Comparison of ENCODE assay signal across 22 cellular contexts in the genomic region with DNA sequence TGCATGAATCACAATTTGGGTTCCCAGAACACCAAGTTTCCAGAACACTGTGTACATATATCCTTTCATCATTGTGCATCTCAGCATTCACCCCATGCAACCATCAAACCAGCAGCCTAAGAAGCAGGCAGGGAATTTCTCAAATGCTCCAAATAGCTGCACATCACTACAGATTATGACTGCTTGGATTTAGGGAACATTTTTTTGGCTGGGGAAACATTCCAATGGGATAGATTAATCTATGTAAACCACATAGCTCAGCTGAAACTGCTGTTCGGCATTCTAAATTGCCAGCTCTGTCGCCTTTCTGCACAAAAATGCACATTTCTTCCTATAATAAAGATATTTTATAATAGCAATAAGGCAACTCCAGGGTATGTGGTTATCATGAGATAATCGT.
DNase-seq lines count a peak whose midpoint lies in the region; ATAC-seq and TF ChIP-seq lines count a peak whose summit lies in the region.
"Had no signal": no experiment of that assay in that cellular context is flagged by ENCODE, and none has a peak within 500 bp of the region (broad histone marks: within the 10 kb centered on the region; RNA-seq: fewer than 3 reads in every experiment).

No MANE protein-coding gene starts in this region.

- no peaks in the 10 kb centered on the region for H3K9me3 ChIP-seq in MM.1S (replicated peaks; ENCODE audit: insufficient read depth, low read length)
- H3K9me3 ChIP-seq: esophagus squamous epithelium, psoas muscle had no signal

- DNase-seq in DMS114 treated with DMSO at 0.1 percent for 48 hours (lab: John Stamatoyannopoulos, UW; ENCODE audit: unreplicated experiment), result peak; percentile 79
- peak; percentile 65 for DNase-seq in fibroblast of mammary gland (ENCODE audit: low read depth)
- DNase-seq in retinal pigment epithelial cell (ENCODE audit: low read depth), result peak; percentile 72
- DNase-seq in MM.1S, result no peak
- no peak for DNase-seq in foreskin keratinocyte
- no peak for DNase-seq in activated T-cell treated with anti-CD3 and anti-CD28 coated beads, Interleukin-2, amount 50 U/mL, for 24 hours
- DNase-seq: activated CD4-positive, alpha-beta T cell treated with anti-CD3 and anti-CD28 coated beads, Interleukin-2, amount 50 U/mL, for 1 hour; activated CD8-positive, alpha-beta memory T cell treated with anti-CD3 and anti-CD28 coated beads, Interleukin-2, amount 50 U/mL, for 4 hours; activated effector memory CD4-positive, alpha-beta T cell treated with Interleukin-2 at 50 U/mL for 16 hours; COR-L47; effector memory CD8-positive, alpha-beta T cell; esophagus squamous epithelium; kidney; NCI-H1436 treated with DMSO at 0.1 percent for 48 hours; nephron progenitor cell; psoas muscle; spleen; T-cell had no signal

- peaks cover 3% of the 10 kb centered on the region for H3K9me3 Mint-ChIP-seq in activated T-cell treated with anti-CD3 and anti-CD28 coated beads, Interleukin-2, amount 50 U/mL, for 24 hours
- H3K9me3 Mint-ChIP-seq: central memory CD8-positive, alpha-beta T cell; nephron progenitor cell had no signal

- H3K27me3 ChIP-seq in MM.1S (replicated peaks; ENCODE audit: insufficient read depth, low read length) (no peaks in the 10 kb centered on the region), foreskin keratinocyte (no peaks in the 10 kb centered on the region)
- H3K27me3 ChIP-seq: esophagus squamous epithelium, spleen had no signal

- H3K36me3 ChIP-seq in MM.1S (replicated peaks; ENCODE audit: insufficient read depth, low read length), result no peaks in the 10 kb centered on the region
- H3K36me3 ChIP-seq: esophagus squamous epithelium, spleen had no signal

- H3K27ac Mint-ChIP-seq in activated T-cell treated with anti-CD3 and anti-CD28 coated beads, Interleukin-2, amount 50 U/mL, for 24 hours, result no peak overlapping the region
- H3K27ac Mint-ChIP-seq: effector memory CD8-positive, alpha-beta T cell; nephron progenitor cell; T-cell had no signal

- TF ChIP-seq CTCF in fibroblast of mammary gland (conservative IDR thresholded peaks at IDR 0.05; ENCODE audit: control insufficient read depth, insufficient read depth, low read depth, low read length) (no peak), retinal pigment epithelial cell (conservative IDR thresholded peaks at IDR 0.05; ENCODE audit: low read depth, low read length) (no peak), MM.1S (IDR thresholded peaks at IDR 0.05; ENCODE audit: low read length) (no peak), foreskin keratinocyte (conservative IDR thresholded peaks at IDR 0.05) (no peak)

- H3K4me2 ChIP-seq in MM.1S (ENCODE audit: low read depth, low read length), result no peak overlapping the region

- no peak overlapping the region for H2AFZ ChIP-seq in MM.1S (ENCODE audit: low read length)

- H3K9ac ChIP-seq in MM.1S (ENCODE audit: low read length), result no peak overlapping the region

- H3K4me3 ChIP-seq in fibroblast of mammary gland (ENCODE audit: control insufficient read depth, low read depth, low read length), result no peak overlapping the region
- no peak overlapping the region for H3K4me3 ChIP-seq in retinal pigment epithelial cell (ENCODE audit: low read length)
- no peak overlapping the region for H3K4me3 ChIP-seq in MM.1S (ENCODE audit: low read length)
- H3K4me3 ChIP-seq: esophagus squamous epithelium, psoas muscle, spleen had no signal

- H4K20me1 ChIP-seq in MM.1S (ENCODE audit: insufficient read depth, low read length), result no peaks in the 10 kb centered on the region

- peak; percentile 92 for ATAC-seq in SK-N-SH treated with all-trans-retinoic acid at 6 μM for 48 hours
- no peak for ATAC-seq in GM19351 (IDR thresholded peaks at IDR 0.05; ENCODE audit: unreplicated experiment)
- ATAC-seq in foreskin keratinocyte, result no peak
- ATAC-seq: effector memory CD8-positive, alpha-beta T cell; psoas muscle; Right ventricle myocardium inferior; T-cell had no signal

- H3K36me3 Mint-ChIP-seq in activated T-cell treated with anti-CD3 and anti-CD28 coated beads, Interleukin-2, amount 50 U/mL, for 24 hours (ENCODE audit: low read depth), result no peaks in the 10 kb centered on the region
- H3K36me3 Mint-ChIP-seq: T-cell had no signal

- H3F3A ChIP-seq in MM.1S (ENCODE audit: insufficient read depth, low read length), result no peaks in the 10 kb centered on the region

- H3K9me2 ChIP-seq in MM.1S (replicated peaks; ENCODE audit: insufficient read depth, low read length), result no peaks in the 10 kb centered on the region

- H3K4me1 Mint-ChIP-seq in activated T-cell treated with anti-CD3 and anti-CD28 coated beads, Interleukin-2, amount 50 U/mL, for 24 hours (ENCODE audit: low read depth), result no peaks in the 10 kb centered on the region
- H3K4me1 Mint-ChIP-seq: central memory CD8-positive, alpha-beta T cell; T-cell had no signal

- H3K79me2 ChIP-seq in MM.1S (ENCODE audit: low read length), result no peaks in the 10 kb centered on the region

- no peak overlapping the region for H3K4me3 Mint-ChIP-seq in activated T-cell treated with anti-CD3 and anti-CD28 coated beads, Interleukin-2, amount 50 U/mL, for 24 hours
- H3K4me3 Mint-ChIP-seq: central memory CD8-positive, alpha-beta T cell; effector memory CD8-positive, alpha-beta T cell; nephron progenitor cell; T-cell had no signal

- H3K27ac ChIP-seq in MM.1S (ENCODE audit: low read length), result no peak overlapping the region
- no peak overlapping the region for H3K27ac ChIP-seq in foreskin keratinocyte
- H3K27ac ChIP-seq: esophagus squamous epithelium, psoas muscle, spleen had no signal

- H3K4me1 ChIP-seq in MM.1S (ENCODE audit: low read length) (no peaks in the 10 kb centered on the region), foreskin keratinocyte (peaks cover 4% of the 10 kb centered on the region)
- H3K4me1 ChIP-seq: esophagus squamous epithelium, psoas muscle, spleen had no signal

- no peaks in the 10 kb centered on the region for H3K27me3 Mint-ChIP-seq in activated T-cell treated with anti-CD3 and anti-CD28 coated beads, Interleukin-2, amount 50 U/mL, for 24 hours
- H3K27me3 Mint-ChIP-seq: central memory CD8-positive, alpha-beta T cell; effector memory CD8-positive, alpha-beta T cell had no signal

TF ChIP-seq in SK-N-SH treated with all-trans-retinoic acid at 6 μM for 48 hours, 23 proteins besides CTCF, POLR2A, EP300 and RAD21:
- TF ChIP-seq, protein P1, sequence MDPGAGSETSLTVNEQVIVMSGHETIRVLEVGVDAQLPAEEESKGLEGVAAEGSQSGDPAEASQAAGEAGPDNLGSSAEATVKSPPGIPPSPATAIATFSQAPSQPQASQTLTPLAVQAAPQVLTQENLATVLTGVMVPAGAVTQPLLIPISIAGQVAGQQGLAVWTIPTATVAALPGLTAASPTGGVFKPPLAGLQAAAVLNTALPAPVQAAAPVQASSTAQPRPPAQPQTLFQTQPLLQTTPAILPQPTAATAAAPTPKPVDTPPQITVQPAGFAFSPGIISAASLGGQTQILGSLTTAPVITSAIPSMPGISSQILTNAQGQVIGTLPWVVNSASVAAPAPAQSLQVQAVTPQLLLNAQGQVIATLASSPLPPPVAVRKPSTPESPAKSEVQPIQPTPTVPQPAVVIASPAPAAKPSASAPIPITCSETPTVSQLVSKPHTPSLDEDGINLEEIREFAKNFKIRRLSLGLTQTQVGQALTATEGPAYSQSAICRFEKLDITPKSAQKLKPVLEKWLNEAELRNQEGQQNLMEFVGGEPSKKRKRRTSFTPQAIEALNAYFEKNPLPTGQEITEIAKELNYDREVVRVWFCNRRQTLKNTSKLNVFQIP (CRISPR knock-in tag; IDR thresholded peaks at IDR 0.05; ENCODE audit: borderline replicate concordance, low read depth), result no peak
- TF ChIP-seq CSDC2 (CRISPR knock-in tag; IDR thresholded peaks at IDR 0.05) (no peak), RARB (CRISPR knock-in tag; IDR thresholded peaks at IDR 0.05) (no peak), ISL1 (CRISPR knock-in tag; IDR thresholded peaks at IDR 0.05) (no peak), ZFP3 (CRISPR knock-in tag; IDR thresholded peaks at IDR 0.05) (no peak), BACH2 (CRISPR knock-in tag; IDR thresholded peaks at IDR 0.05; ENCODE audit: borderline replicate concordance) (no peak), ZNF70 (CRISPR knock-in tag; IDR thresholded peaks at IDR 0.05) (no peak), CREB5 (CRISPR knock-in tag; IDR thresholded peaks at IDR 0.05; ENCODE audit: low read depth) (no peak), ZNF8 (CRISPR knock-in tag; IDR thresholded peaks at IDR 0.05) (no peak), ARNTL (CRISPR knock-in tag; IDR thresholded peaks at IDR 0.05; ENCODE audit: borderline replicate concordance, low read depth) (no peak), TCF4 (CRISPR knock-in tag; IDR thresholded peaks at IDR 0.05; ENCODE audit: borderline replicate concordance) (no peak), SNAI2 (CRISPR knock-in tag; IDR thresholded peaks at IDR 0.05) (no peak), ESRRG (CRISPR knock-in tag; IDR thresholded peaks at IDR 0.05) (no peak)
- TF ChIP-seq, protein P2, sequence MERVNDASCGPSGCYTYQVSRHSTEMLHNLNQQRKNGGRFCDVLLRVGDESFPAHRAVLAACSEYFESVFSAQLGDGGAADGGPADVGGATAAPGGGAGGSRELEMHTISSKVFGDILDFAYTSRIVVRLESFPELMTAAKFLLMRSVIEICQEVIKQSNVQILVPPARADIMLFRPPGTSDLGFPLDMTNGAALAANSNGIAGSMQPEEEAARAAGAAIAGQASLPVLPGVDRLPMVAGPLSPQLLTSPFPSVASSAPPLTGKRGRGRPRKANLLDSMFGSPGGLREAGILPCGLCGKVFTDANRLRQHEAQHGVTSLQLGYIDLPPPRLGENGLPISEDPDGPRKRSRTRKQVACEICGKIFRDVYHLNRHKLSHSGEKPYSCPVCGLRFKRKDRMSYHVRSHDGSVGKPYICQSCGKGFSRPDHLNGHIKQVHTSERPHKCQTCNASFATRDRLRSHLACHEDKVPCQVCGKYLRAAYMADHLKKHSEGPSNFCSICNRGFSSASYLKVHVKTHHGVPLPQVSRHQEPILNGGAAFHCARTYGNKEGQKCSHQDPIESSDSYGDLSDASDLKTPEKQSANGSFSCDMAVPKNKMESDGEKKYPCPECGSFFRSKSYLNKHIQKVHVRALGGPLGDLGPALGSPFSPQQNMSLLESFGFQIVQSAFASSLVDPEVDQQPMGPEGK (CRISPR knock-in tag; IDR thresholded peaks at IDR 0.05; ENCODE audit: borderline replicate concordance), result no peak

Comparison
In these comparisons a context has a peak if more than half of its experiments do, and no peak if none do; other contexts are left out.
1. DNase-seq: peak in DMS114 treated with DMSO at 0.1 percent for 48 hours (single experiment), fibroblast of mammary gland (single experiment) and retinal pigment epithelial cell (single experiment); none in MM.1S (single experiment), foreskin keratinocyte (0 of 2) and activated T-cell treated with anti-CD3 and anti-CD28 coated beads, Interleukin-2, amount 50 U/mL, for 24 hours (single experiment).